12 cellular contexts compared by ENCODE assay signal in the genomic region with DNA sequence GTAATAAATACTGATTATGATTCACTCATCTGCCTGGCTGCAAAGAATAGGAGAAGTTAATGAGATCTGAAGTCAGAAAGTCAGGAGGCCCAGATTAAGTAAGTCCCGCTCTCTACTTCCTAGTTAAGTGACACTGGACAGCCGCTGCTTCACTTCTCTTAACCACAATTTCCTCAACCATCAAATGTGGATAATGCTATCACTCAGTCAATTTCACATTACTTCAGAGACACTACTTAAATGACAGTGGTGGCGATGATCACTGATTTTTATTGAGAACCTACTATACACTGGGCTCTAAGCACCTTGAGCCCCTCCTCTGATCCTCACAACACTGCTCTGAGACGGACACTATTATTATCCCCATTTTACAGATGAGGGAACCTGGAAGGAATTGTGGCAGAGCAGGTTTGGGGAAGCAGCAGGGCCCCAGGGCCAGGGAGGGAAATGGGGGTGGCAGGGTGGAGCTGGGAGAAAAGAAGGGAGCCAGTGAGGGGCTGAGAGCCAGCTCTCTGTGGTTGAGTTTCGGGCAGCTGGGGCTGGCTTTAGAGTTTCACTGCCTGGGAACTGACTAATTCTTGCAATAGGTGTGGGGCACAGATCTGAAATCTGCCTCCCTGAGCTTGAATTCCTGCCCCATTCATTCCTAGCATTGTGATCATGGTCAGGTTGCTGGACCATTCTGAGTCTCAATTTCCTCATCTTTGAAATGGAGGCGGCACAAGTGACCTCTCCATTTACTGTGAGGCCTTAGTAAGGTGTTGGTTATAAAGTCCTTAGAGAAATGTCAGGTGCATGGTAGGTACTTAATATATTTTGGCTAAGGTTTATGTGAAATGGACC. TPM values are rescaled to one million over a fixed set of nuclear protein-coding genes. Genes with fewer than 3 reads are reported as not detected.
A peak's percentile ranks its signal among the peaks of the same experiment; 100 is the strongest.
DNase-seq lines count a peak whose midpoint lies in the region; ATAC-seq and TF ChIP-seq lines count a peak whose summit lies in the region.
"Had no signal": no experiment of that assay in that cellular context is flagged by ENCODE, and none has a peak within 500 bp of the region (broad histone marks: within the 10 kb centered on the region; RNA-seq: fewer than 3 reads in every experiment).

No MANE protein-coding gene starts in this region.

- H3K27ac ChIP-seq in WERI-Rb-1, result no peak overlapping the region

- H3K4me1 Mint-ChIP-seq in type B pancreatic cell (ENCODE audit: unreplicated experiment), result peaks cover 28% of the 10 kb centered on the region

- H3K36me3 Mint-ChIP-seq in activated naive CD4-positive, alpha-beta T cell treated with anti-CD3 and anti-CD28 coated beads, Interleukin-2, amount 50 U/mL, for 72 hours, result peaks cover 0 to 16% of the 10 kb centered on the region in 2 donors
- H3K36me3 Mint-ChIP-seq in type B pancreatic cell, result no peaks in the 10 kb centered on the region

- no peaks in the 10 kb centered on the region for H3K9me3 Mint-ChIP-seq in activated naive CD4-positive, alpha-beta T cell treated with anti-CD3 and anti-CD28 coated beads, Interleukin-2, amount 50 U/mL, for 72 hours
- no peaks in the 10 kb centered on the region for H3K9me3 Mint-ChIP-seq in type B pancreatic cell
- H3K9me3 Mint-ChIP-seq: nephron progenitor cell had no signal

- DNase-seq in activated naive CD4-positive, alpha-beta T cell treated with anti-CD3 and anti-CD28 coated beads, Interleukin-2, amount 50 U/mL, for 72 hours (ENCODE audit: low spot score in 2 of 2), result no peak
- DNase-seq in activated naive CD4-positive, alpha-beta T cell treated with anti-CD3 and anti-CD28 coated beads, Interleukin-2, amount 50 U/mL, for 16 hours, result no peak
- DNase-seq in SKM-1 (lab: John Stamatoyannopoulos, UW; ENCODE audit: unreplicated experiment) (peak; percentile 34), epithelial cell of esophagus (ENCODE audit: low read depth) (peak; percentile 78), type B pancreatic cell (ENCODE audit: extremely low spot score, unreplicated experiment) (no peak), omental fat pad (ENCODE audit: low spot score) (no peak), HCEC 1CT (no peak), WERI-Rb-1 (no peak)
- DNase-seq: H7; NCI-H1694; nephron progenitor cell; stimulated activated CD4-positive, alpha-beta T cell treated with anti-CD3 and anti-CD28 coated beads, Interleukin-2, amount 100 ng/mL, for 24 hours had no signal

- no peak overlapping the region for H3K27ac Mint-ChIP-seq in activated naive CD4-positive, alpha-beta T cell treated with anti-CD3 and anti-CD28 coated beads, Interleukin-2, amount 50 U/mL, for 72 hours
- H3K27ac Mint-ChIP-seq in type B pancreatic cell, result peak overlapping the region; percentile 57
- H3K27ac Mint-ChIP-seq: nephron progenitor cell had no signal

- H3K36me3 ChIP-seq in WERI-Rb-1, result peaks cover under 1% of the 10 kb centered on the region

- peak; percentile 21 to 66 for ATAC-seq in activated naive CD4-positive, alpha-beta T cell treated with anti-CD3 and anti-CD28 coated beads, Interleukin-2, amount 50 U/mL, for 72 hours
- no peak for ATAC-seq in omental fat pad (ENCODE audit: low FRiP score)

- TF ChIP-seq CTCF in epithelial cell of esophagus (IDR thresholded peaks at IDR 0.05; ENCODE audit: insufficient read depth, low read depth, low read length, missing control alignments), result no peak
- TF ChIP-seq CTCF in type B pancreatic cell (conservative IDR thresholded peaks at IDR 0.05), result no peak
- TF ChIP-seq CTCF in omental fat pad (IDR thresholded peaks at IDR 0.05), result no peak
- TF ChIP-seq CTCF in WERI-Rb-1 (IDR thresholded peaks at IDR 0.05; ENCODE audit: low read depth, low read length), result no peak

- H3K9me3 ChIP-seq in WERI-Rb-1 (ENCODE audit: severe bottlenecking), result no peaks in the 10 kb centered on the region

- H3K27me3 Mint-ChIP-seq in type B pancreatic cell, result no peaks in the 10 kb centered on the region

- H3K27me3 ChIP-seq in WERI-Rb-1 (ENCODE audit: insufficient read depth, low read depth, severe bottlenecking), result no peaks in the 10 kb centered on the region

- no peak overlapping the region for H3K4me3 Mint-ChIP-seq in type B pancreatic cell
- H3K4me3 Mint-ChIP-seq: nephron progenitor cell had no signal

- no peak overlapping the region for H3K4me3 ChIP-seq in epithelial cell of esophagus (ENCODE audit: low read length)
- no peak overlapping the region for H3K4me3 ChIP-seq in WERI-Rb-1 (ENCODE audit: low read depth, low read length)

RNA-seq across cellular contexts. Expression of gene E2F2, which starts 2.5 kb away (rescaled TPM):
- 10 to 100 TPM; 19.3 to 23.2 TPM for total RNA-seq in activated naive CD4-positive, alpha-beta T cell treated with anti-CD3 and anti-CD28 coated beads, Interleukin-2, amount 50 U/mL, for 72 hours
- total RNA-seq in type B pancreatic cell (ENCODE audit: low replicate concordance), result 8.4 and 9.4 TPM in 2 replicates
- total RNA-seq in omental fat pad, result 1 to 10 TPM in 1 of 4 donors, under 1 TPM in 3; 0.31 to 1.5 (median 0.46) TPM

RNA-seq across cellular contexts. Expression of gene ID3, which starts 25.8 kb away (rescaled TPM):
- 100 to 1,000 TPM in 1 of 2 donors, 10 to 100 TPM in 1; 31.5 to 290 TPM for total RNA-seq in activated naive CD4-positive, alpha-beta T cell treated with anti-CD3 and anti-CD28 coated beads, Interleukin-2, amount 50 U/mL, for 72 hours
- total RNA-seq in type B pancreatic cell (ENCODE audit: low replicate concordance), result 240 and 495 TPM in 2 replicates
- total RNA-seq in omental fat pad, result 100 to 1,000 TPM; 134 to 322 (median 179) TPM

RNA-seq across cellular contexts. Expression of gene ASAP3, which starts 49.5 kb away (rescaled TPM):
- under 1 TPM; 0.95 to 0.98 TPM for total RNA-seq in activated naive CD4-positive, alpha-beta T cell treated with anti-CD3 and anti-CD28 coated beads, Interleukin-2, amount 50 U/mL, for 72 hours
- total RNA-seq in type B pancreatic cell (ENCODE audit: low replicate concordance) (41.9 and 65.7 TPM in 2 replicates), omental fat pad (10 to 100 TPM; 30.6 to 71.7 (median 36.7) TPM)

Comparison
In these comparisons a context has a peak if more than half of its experiments do, and no peak if none do; other contexts are left out.
1. DNase-seq: peak in SKM-1 (single experiment) and epithelial cell of esophagus (single experiment); none in activated naive CD4-positive, alpha-beta T cell treated with anti-CD3 and anti-CD28 coated beads, Interleukin-2, amount 50 U/mL, for 72 hours (0 of 2), activated naive CD4-positive, alpha-beta T cell treated with anti-CD3 and anti-CD28 coated beads, Interleukin-2, amount 50 U/mL, for 16 hours (single experiment), type B pancreatic cell (single experiment), omental fat pad (single experiment), HCEC 1CT (single experiment) and WERI-Rb-1 (single experiment).
2. RNA of gene ASAP3, which starts 49.5 kb away (total RNA-seq): 41.9 to 65.7 TPM in type B pancreatic cell and 30.6 to 71.7 TPM in omental fat pad; 0.95 to 0.98 TPM in activated naive CD4-positive, alpha-beta T cell treated with anti-CD3 and anti-CD28 coated beads, Interleukin-2, amount 50 U/mL, for 72 hours; every median in the first group is over 10 times any median in the second.